Comparison of ENCODE assay signal across 24 cellular contexts in genomic region chr9:86763795-86764194, GRCh38.
DNase-seq lines count a peak whose midpoint lies in the region; ATAC-seq, FAIRE-seq and TF ChIP-seq lines count a peak whose summit lies in the region.
"Had no signal": no experiment of that assay in that cellular context is flagged by ENCODE, and none has a peak within 500 bp of the region (broad histone marks: within the 10 kb centered on the region; RNA-seq: fewer than 3 reads in every experiment).

No MANE protein-coding gene starts in this region.

- H3K9me3 ChIP-seq in right lobe of liver (no peaks in the 10 kb centered on the region), HepG2 (ENCODE audit: low read length) (no peaks in the 10 kb centered on the region), spleen (no peaks in the 10 kb centered on the region)
- no peaks in the 10 kb centered on the region for H3K9me3 ChIP-seq in naive thymus-derived CD4-positive, alpha-beta T cell (ENCODE audit: control insufficient read depth in 2 of 3, low read length in 3 of 3)
- H3K9me3 ChIP-seq: A549, Caco-2 had no signal

- H3K27ac ChIP-seq in right lobe of liver (no peak overlapping the region), HepG2 (ENCODE audit: extremely low read length, insufficient read depth, low read length) (no peak overlapping the region), coronary artery (peak overlapping the region in 1 of 2 donors; percentile 16), spleen (peak overlapping the region in 2 of 8 donors; percentile 10 to 17)
- no peak overlapping the region for H3K27ac ChIP-seq in naive thymus-derived CD4-positive, alpha-beta T cell (ENCODE audit: low read depth, low read length)
- H3K27ac ChIP-seq: A549, parathyroid adenoma had no signal

- POLR2A ChIA-PET in HepG2 (lab: Yijun Ruan, JAX): no interaction called here
- POLR2A ChIA-PET in naive thymus-derived CD4-positive, alpha-beta T cell (lab: Charles Lee): no interaction called here
- POLR2A ChIA-PET in activated CD4-positive, alpha-beta T cell treated with anti-CD3 and anti-CD28 coated beads, Interleukin-2, amount 10 ng/mL, durations not matched to agents 7 days and 5 days (lab: Charles Lee): no interaction called here

- H3K9ac ChIP-seq in HepG2 (ENCODE audit: insufficient read depth, low read depth, low read length): no peak overlapping the region
- H3K9ac ChIP-seq: parathyroid adenoma had no signal

- in situ Hi-C loops in HepG2 (cut with HindIII; ENCODE audit: extremely low pct_ligation_motif_present, low pct_unique_long_range_greater_than_20kb): no loop called here

- no peak overlapping the region for H2AFZ ChIP-seq in HepG2 (ENCODE audit: low read length)
- H2AFZ ChIP-seq: parathyroid adenoma had no signal

- no peaks in the 10 kb centered on the region for H3K79me2 ChIP-seq in HepG2 (ENCODE audit: insufficient read depth, low read length)
- H3K79me2 ChIP-seq: parathyroid adenoma had no signal

- H3K27me3 ChIP-seq in right lobe of liver (no peaks in the 10 kb centered on the region), HepG2 (ENCODE audit: control insufficient read depth in 1 of 2, insufficient read depth in 2 of 2, low read length in 2 of 2) (peaks cover 0 to 1% of the 10 kb centered on the region in 2 experiments; a peak in 1 of 5 replicates), spleen (replicated peaks in 1 of 7) (no peaks in the 10 kb centered on the region)
- no peaks in the 10 kb centered on the region for H3K27me3 ChIP-seq in naive thymus-derived CD4-positive, alpha-beta T cell (ENCODE audit: control insufficient read depth in 2 of 2, insufficient read depth in 2 of 2, low read length in 2 of 2)

- peaks cover 0 to 9% (median 0%) of the 10 kb centered on the region in 11 donors for H3K9me3 Mint-ChIP-seq in naive thymus-derived CD4-positive, alpha-beta T cell
- H3K9me3 Mint-ChIP-seq in activated CD4-positive, alpha-beta T cell treated with anti-CD3 and anti-CD28 coated beads, Interleukin-2, amount 10 ng/mL, durations not matched to agents 7 days and 5 days: no peaks in the 10 kb centered on the region
- no peaks in the 10 kb centered on the region for H3K9me3 Mint-ChIP-seq in activated naive CD4-positive, alpha-beta T cell treated with anti-CD3 and anti-CD28 coated beads, Interleukin-2, amount 10 ng/mL, durations not matched to agents 7 days and 5 days

- TF ChIP-seq CTCF in right lobe of liver (IDR thresholded peaks at IDR 0.05) (no peak), HepG2 (CRISPR knock-in tag; IDR thresholded peaks at IDR 0.05) (no peak), coronary artery (IDR thresholded peaks at IDR 0.05) (no peak), spleen (IDR thresholded peaks at IDR 0.05 in 8 of 11, conservative IDR thresholded peaks at IDR 0.05 in 3 of 11) (no peak)

- H3K4me1 Mint-ChIP-seq in naive thymus-derived CD4-positive, alpha-beta T cell: peaks cover 0 to 2% (median 0%) of the 10 kb centered on the region in 7 donors
- H3K4me1 Mint-ChIP-seq in activated CD4-positive, alpha-beta T cell treated with anti-CD3 and anti-CD28 coated beads, Interleukin-2, amount 10 ng/mL, durations not matched to agents 7 days and 5 days: no peaks in the 10 kb centered on the region
- H3K4me1 Mint-ChIP-seq in activated naive CD4-positive, alpha-beta T cell treated with anti-CD3 and anti-CD28 coated beads, Interleukin-2, amount 10 ng/mL, durations not matched to agents 7 days and 5 days: no peaks in the 10 kb centered on the region
- H3K4me1 Mint-ChIP-seq: activated naive CD8-positive, alpha-beta T cell treated with anti-CD3 and anti-CD28 coated beads, Interleukin-2, amount 50 U/mL, for 24 hours had no signal

- no peak overlapping the region for H3K4me3 Mint-ChIP-seq in naive thymus-derived CD4-positive, alpha-beta T cell
- no peak overlapping the region for H3K4me3 Mint-ChIP-seq in activated CD4-positive, alpha-beta T cell treated with anti-CD3 and anti-CD28 coated beads, Interleukin-2, amount 10 ng/mL, durations not matched to agents 7 days and 5 days
- H3K4me3 Mint-ChIP-seq in activated naive CD4-positive, alpha-beta T cell treated with anti-CD3 and anti-CD28 coated beads, Interleukin-2, amount 10 ng/mL, durations not matched to agents 7 days and 5 days: no peak overlapping the region
- H3K4me3 Mint-ChIP-seq: activated naive CD8-positive, alpha-beta T cell treated with anti-CD3 and anti-CD28 coated beads, Interleukin-2, amount 50 U/mL, for 24 hours had no signal

- H3K4me3 ChIP-seq in right lobe of liver (no peak overlapping the region), HepG2 (replicated peaks in 1 of 3; ENCODE audit: insufficient read depth in 1 of 3, low read depth in 2 of 3, low read length in 3 of 3) (no peak overlapping the region), coronary artery (no peak overlapping the region), spleen (no peak overlapping the region)
- H3K4me3 ChIP-seq in naive thymus-derived CD4-positive, alpha-beta T cell (ENCODE audit: low read length): no peak overlapping the region
- H3K4me3 ChIP-seq: A549, GM12878 had no signal

- no peak for TF ChIP-seq RAD21 in HepG2 (CRISPR knock-in tag; IDR thresholded peaks at IDR 0.05)

- H3K36me3 ChIP-seq in right lobe of liver (no peaks in the 10 kb centered on the region), HepG2 (replicated peaks in 1 of 2; ENCODE audit: control insufficient read depth in 1 of 2, insufficient read depth in 2 of 2, low read length in 2 of 2) (no peaks in the 10 kb centered on the region), spleen (no peaks in the 10 kb centered on the region)
- no peaks in the 10 kb centered on the region for H3K36me3 ChIP-seq in naive thymus-derived CD4-positive, alpha-beta T cell (ENCODE audit: control insufficient read depth in 2 of 3, insufficient read depth in 3 of 3, low read length in 3 of 3)

- no TSS peak for BruUV-seq in HepG2 (replicated peaks; lab: Mats Ljungman, UMichigan)

- ATAC-seq in right lobe of liver (peak in 3 of 4 donors; percentile 46 to 50 (median 46)), HepG2 (no peak)
- ATAC-seq in naive thymus-derived CD4-positive, alpha-beta T cell: peak; percentile 55
- ATAC-seq: A549; activated naive CD8-positive, alpha-beta T cell treated with anti-CD3 and anti-CD28 coated beads, Interleukin-2, amount 50 U/mL, for 24 hours; GM12878 had no signal

- H3K27me3 Mint-ChIP-seq in naive thymus-derived CD4-positive, alpha-beta T cell: peaks cover 0 to 9% (median 5%) of the 10 kb centered on the region in 5 donors
- no peaks in the 10 kb centered on the region for H3K27me3 Mint-ChIP-seq in activated CD4-positive, alpha-beta T cell treated with anti-CD3 and anti-CD28 coated beads, Interleukin-2, amount 10 ng/mL, durations not matched to agents 7 days and 5 days
- H3K27me3 Mint-ChIP-seq in activated naive CD4-positive, alpha-beta T cell treated with anti-CD3 and anti-CD28 coated beads, Interleukin-2, amount 10 ng/mL, durations not matched to agents 7 days and 5 days: no peaks in the 10 kb centered on the region
- H3K27me3 Mint-ChIP-seq: activated naive CD8-positive, alpha-beta T cell treated with anti-CD3 and anti-CD28 coated beads, Interleukin-2, amount 50 U/mL, for 24 hours had no signal

- H4K20me1 ChIP-seq in HepG2 (ENCODE audit: insufficient read depth, low read length): no peaks in the 10 kb centered on the region

- 64% methylated on average over 2 of the region's 2 CpGs for WGBS in right lobe of liver (ENCODE audit: insufficient coverage, low coverage, low lambda C conversion rate, missing lambda C conversion rate)
- 23% methylated on average over 2 of the region's 2 CpGs for WGBS in HepG2 (ENCODE audit: low lambda C conversion rate)
- WGBS in spleen, 5 donors: 73 to 82% (median 78%) methylated on average over 2 of the region's 2 CpGs

- DNase-seq in right lobe of liver (no peak), HepG2 (ENCODE audit: low spot score) (no peak), SKM-1 treated with dmso at 0.1 percent for 144 hours (lab: John Stamatoyannopoulos, UW; ENCODE audit: unreplicated experiment) (peak; percentile 69), coronary artery (ENCODE audit: low spot score) (no peak), spleen (no peak)
- no peak for DNase-seq in naive thymus-derived CD4-positive, alpha-beta T cell
- DNase-seq in activated CD4-positive, alpha-beta T cell treated with anti-CD3 and anti-CD28 coated beads, Interleukin-2, amount 10 ng/mL, durations not matched to agents 7 days and 5 days: no peak
- DNase-seq in activated naive CD4-positive, alpha-beta T cell treated with anti-CD3 and anti-CD28 coated beads, Interleukin-2, amount 10 ng/mL, durations not matched to agents 7 days and 5 days: no peak
- DNase-seq: activated CD4-positive, alpha-beta T cell treated with anti-CD3 and anti-CD28 coated beads, Interleukin-2, amount 50 U/mL, for 48 hours; activated CD4-positive, CD25-positive, alpha-beta regulatory T cell; activated CD8-positive, alpha-beta memory T cell treated with anti-CD3 and anti-CD28 coated beads, Interleukin-2, amount 50 U/mL, for 4 hours; activated effector memory CD4-positive, alpha-beta T cell treated with anti-CD3 and anti-CD28 coated beads, Interleukin-2, amount 50 U/mL, for 16 hours; activated naive CD8-positive, alpha-beta T cell treated with anti-CD3 and anti-CD28 coated beads, Interleukin-2, amount 50 U/mL, for 24 hours; Caco-2; DMS79 treated with DMSO at 0.1 percent for 48 hours; NCI-H1105; NCI-H1930; NCI-H2227 treated with DMSO at 0.1 percent for 48 hours; OCI-M1; SW 1271 had no signal

- CTCF ChIA-PET in HepG2 (lab: Yijun Ruan, JAX; ENCODE audit: low intra/inter-chr PET ratio, low total read pairs): no interaction called here
- CTCF ChIA-PET in naive thymus-derived CD4-positive, alpha-beta T cell (lab: Charles Lee): no interaction called here
- CTCF ChIA-PET in activated CD4-positive, alpha-beta T cell treated with anti-CD3 and anti-CD28 coated beads, Interleukin-2, amount 10 ng/mL, durations not matched to agents 7 days and 5 days (lab: Charles Lee): no interaction called here
- CTCF ChIA-PET in activated naive CD4-positive, alpha-beta T cell treated with anti-CD3 and anti-CD28 coated beads, Interleukin-2, amount 10 ng/mL, durations not matched to agents 7 days and 5 days (lab: Charles Lee): no interaction called here

- H3K4me1 ChIP-seq in right lobe of liver: no peaks in the 10 kb centered on the region
- H3K4me1 ChIP-seq in HepG2 (ENCODE audit: insufficient read depth, low read length): no peaks in the 10 kb centered on the region
- H3K4me1 ChIP-seq in naive thymus-derived CD4-positive, alpha-beta T cell (ENCODE audit: control insufficient read depth in 2 of 2, insufficient read depth in 2 of 2, low read length in 2 of 2): no peaks in the 10 kb centered on the region
- no peaks in the 10 kb centered on the region for H3K4me1 ChIP-seq in spleen
- H3K4me1 ChIP-seq: A549, Caco-2, parathyroid adenoma had no signal

- FAIRE-seq in HepG2 (lab: Jason Lieb, UNC): no peak
- FAIRE-seq: A549, GM12878, H1 had no signal

- TF ChIP-seq EP300 in HepG2 (IDR thresholded peaks at IDR 0.05; ENCODE audit: low read depth in 2 of 2, low read length in 2 of 2): no peak
- no peak for TF ChIP-seq EP300 in HepG2 (CRISPR knock-in tag; IDR thresholded peaks at IDR 0.05; ENCODE audit: borderline replicate concordance)

- intact Hi-C loops in right lobe of liver (cut with DNase I): no loop called here
- intact Hi-C loops in HepG2 (cut with micrococcal nuclease; ENCODE audit: unreplicated experiment): no loop called here
- intact Hi-C loops in naive thymus-derived CD4-positive, alpha-beta T cell (cut with micrococcal nuclease): no loop called here
- intact Hi-C loops in spleen (cut with DNase I; ENCODE audit: low total_unique reads): no loop called here

- H3K27ac Mint-ChIP-seq in naive thymus-derived CD4-positive, alpha-beta T cell: no peak overlapping the region
- H3K27ac Mint-ChIP-seq in activated CD4-positive, alpha-beta T cell treated with anti-CD3 and anti-CD28 coated beads, Interleukin-2, amount 10 ng/mL, durations not matched to agents 7 days and 5 days: no peak overlapping the region
- H3K27ac Mint-ChIP-seq in activated naive CD4-positive, alpha-beta T cell treated with anti-CD3 and anti-CD28 coated beads, Interleukin-2, amount 10 ng/mL, durations not matched to agents 7 days and 5 days: no peak overlapping the region
- H3K27ac Mint-ChIP-seq: activated naive CD8-positive, alpha-beta T cell treated with anti-CD3 and anti-CD28 coated beads, Interleukin-2, amount 50 U/mL, for 24 hours had no signal

- no peaks in the 10 kb centered on the region for H3K36me3 Mint-ChIP-seq in naive thymus-derived CD4-positive, alpha-beta T cell
- no peaks in the 10 kb centered on the region for H3K36me3 Mint-ChIP-seq in activated CD4-positive, alpha-beta T cell treated with anti-CD3 and anti-CD28 coated beads, Interleukin-2, amount 10 ng/mL, durations not matched to agents 7 days and 5 days (ENCODE audit: low read depth)
- H3K36me3 Mint-ChIP-seq in activated naive CD4-positive, alpha-beta T cell treated with anti-CD3 and anti-CD28 coated beads, Interleukin-2, amount 10 ng/mL, durations not matched to agents 7 days and 5 days: no peaks in the 10 kb centered on the region

- TF ChIP-seq POLR2A in right lobe of liver (IDR thresholded peaks at IDR 0.05): no peak
- TF ChIP-seq POLR2A in HepG2 (IDR thresholded peaks at IDR 0.05; ENCODE audit: insufficient read depth in 1 of 2, low read depth in 2 of 2, low read length in 2 of 2): no peak
- TF ChIP-seq POLR2A in spleen (IDR thresholded peaks at IDR 0.05): no peak

- no peak overlapping the region for H3K4me2 ChIP-seq in HepG2 (ENCODE audit: low read depth, low read length)
- H3K4me2 ChIP-seq: A549 had no signal
